Comparison of ENCODE assay signal across 7 cellular contexts in genomic region chr15:40092416-40093223, GRCh38. TPM values are rescaled to one million over a fixed set of nuclear protein-coding genes. Genes with fewer than 3 reads are reported as not detected.
A peak's percentile ranks its signal among the peaks of the same experiment; 100 is the strongest.
DNase-seq lines count a peak whose midpoint lies in the region; ATAC-seq and TF ChIP-seq lines count a peak whose summit lies in the region.

No MANE protein-coding gene starts in this region.

- H3K36me3 ChIP-seq in OCI-LY1 (ENCODE audit: insufficient read depth, low read length) = peaks cover 43% of the 10 kb centered on the region; the same call in 1 of the 2 replicates

- H3K36me3 Mint-ChIP-seq in activated CD4-positive, alpha-beta memory T cell treated with anti-CD3 and anti-CD28 coated beads, Interleukin-2, amount 10 ng/mL, durations not matched to agents 7 days and 5 days (ENCODE audit: low read depth) = peaks cover 8% of the 10 kb centered on the region
- peaks cover 22% of the 10 kb centered on the region for H3K36me3 Mint-ChIP-seq in activated T-helper 1 cell treated with anti-CD3 and anti-CD28 coated beads, Interleukin-12 subunit alpha, Interleukin-12 subunit beta, Interleukin-2, Interleukin-4 antibody, amounts not matched to agents 30 ng/mL and 10 ng/mL and 1 ng/mL, durations not matched to agents 14 hours and 24 hours and 36 hours (ENCODE audit: low read depth)

- DNase-seq in HuH-7 (ENCODE audit: low spot score) = peak; percentile 48
- DNase-seq in foreskin keratinocyte = no peak
- peak; percentile 90 for DNase-seq in skeletal muscle cell (ENCODE audit: low read depth)
- DNase-seq in activated CD4-positive, alpha-beta memory T cell treated with anti-CD3 and anti-CD28 coated beads, Interleukin-2, amount 10 ng/mL, durations not matched to agents 7 days and 5 days = no peak
- no peak for DNase-seq in activated T-helper 1 cell treated with anti-CD3 and anti-CD28 coated beads, Interleukin-12 subunit alpha, Interleukin-12 subunit beta, Interleukin-2, Interleukin-4 antibody, amounts not matched to agents 30 ng/mL and 10 ng/mL and 1 ng/mL, durations not matched to agents 14 hours and 24 hours and 36 hours (ENCODE audit: low spot score)

- no peak overlapping the region for H3K27ac Mint-ChIP-seq in activated CD4-positive, alpha-beta memory T cell treated with anti-CD3 and anti-CD28 coated beads, Interleukin-2, amount 10 ng/mL, durations not matched to agents 7 days and 5 days
- H3K27ac Mint-ChIP-seq in activated T-helper 1 cell treated with anti-CD3 and anti-CD28 coated beads, Interleukin-12 subunit alpha, Interleukin-12 subunit beta, Interleukin-2, Interleukin-4 antibody, amounts not matched to agents 30 ng/mL and 10 ng/mL and 1 ng/mL, durations not matched to agents 14 hours and 24 hours and 36 hours = no peak overlapping the region

- H3K4me1 ChIP-seq in OCI-LY1 (ENCODE audit: insufficient read depth, low read length, severe bottlenecking) (peaks cover 86% of the 10 kb centered on the region), foreskin keratinocyte (peaks cover 6% of the 10 kb centered on the region)

- H3F3A ChIP-seq in OCI-LY1 (ENCODE audit: insufficient read depth, low read length) = 0 out of 2 replicates have a peak, but pooled peaks cover 8% of the 10 kb centered on the region

- peak overlapping the region; percentile 69 for H3K9ac ChIP-seq in OCI-LY1 (ENCODE audit: low read length)

- H3K79me2 ChIP-seq in OCI-LY1 (ENCODE audit: insufficient read depth, low read length) = no peaks in the 10 kb centered on the region

- CTCF ChIA-PET in activated CD4-positive, alpha-beta memory T cell treated with anti-CD3 and anti-CD28 coated beads, Interleukin-2, amount 10 ng/mL, durations not matched to agents 7 days and 5 days (lab: Charles Lee) = interaction anchor here (0.8 kb wide), 1 partner anchor 12 kb away, joined by 3 read pairs; no protein-coding TSS in a partner anchor

- no peaks in the 10 kb centered on the region for H3K9me3 Mint-ChIP-seq in activated CD4-positive, alpha-beta memory T cell treated with anti-CD3 and anti-CD28 coated beads, Interleukin-2, amount 10 ng/mL, durations not matched to agents 7 days and 5 days
- no peaks in the 10 kb centered on the region for H3K9me3 Mint-ChIP-seq in activated T-helper 1 cell treated with anti-CD3 and anti-CD28 coated beads, Interleukin-12 subunit alpha, Interleukin-12 subunit beta, Interleukin-2, Interleukin-4 antibody, amounts not matched to agents 30 ng/mL and 10 ng/mL and 1 ng/mL, durations not matched to agents 14 hours and 24 hours and 36 hours

- intact Hi-C loops in activated T-helper 1 cell treated with anti-CD3 and anti-CD28 coated beads, Interleukin-12 subunit alpha, Interleukin-12 subunit beta, Interleukin-2, Interleukin-4 antibody, amounts not matched to agents 30 ng/mL and 10 ng/mL and 1 ng/mL, durations not matched to agents 14 hours and 24 hours and 36 hours (cut with micrococcal nuclease) = no loop called here

- H3K4me2 ChIP-seq in OCI-LY1 (ENCODE audit: low read length) = peak overlapping the region; percentile 60

- no peak overlapping the region for H2AFZ ChIP-seq in OCI-LY1 (ENCODE audit: low read length)

- peaks cover 38% of the 10 kb centered on the region for H3K4me1 Mint-ChIP-seq in activated CD4-positive, alpha-beta memory T cell treated with anti-CD3 and anti-CD28 coated beads, Interleukin-2, amount 10 ng/mL, durations not matched to agents 7 days and 5 days
- peaks cover 43% of the 10 kb centered on the region for H3K4me1 Mint-ChIP-seq in activated T-helper 1 cell treated with anti-CD3 and anti-CD28 coated beads, Interleukin-12 subunit alpha, Interleukin-12 subunit beta, Interleukin-2, Interleukin-4 antibody, amounts not matched to agents 30 ng/mL and 10 ng/mL and 1 ng/mL, durations not matched to agents 14 hours and 24 hours and 36 hours (ENCODE audit: low read depth)

- no peak overlapping the region for H3K4me3 Mint-ChIP-seq in activated CD4-positive, alpha-beta memory T cell treated with anti-CD3 and anti-CD28 coated beads, Interleukin-2, amount 10 ng/mL, durations not matched to agents 7 days and 5 days
- no peak overlapping the region for H3K4me3 Mint-ChIP-seq in activated T-helper 1 cell treated with anti-CD3 and anti-CD28 coated beads, Interleukin-12 subunit alpha, Interleukin-12 subunit beta, Interleukin-2, Interleukin-4 antibody, amounts not matched to agents 30 ng/mL and 10 ng/mL and 1 ng/mL, durations not matched to agents 14 hours and 24 hours and 36 hours

- ATAC-seq in foreskin keratinocyte (peak; percentile 6), GM18520 (IDR thresholded peaks at IDR 0.05; ENCODE audit: unreplicated experiment) (no peak)

- H3K9me3 ChIP-seq in OCI-LY1 (ENCODE audit: low read length) = no peaks in the 10 kb centered on the region

- H4K20me1 ChIP-seq in OCI-LY1 (ENCODE audit: insufficient read depth, low read length) = no peaks in the 10 kb centered on the region

- H3K9me2 ChIP-seq in OCI-LY1 (ENCODE audit: low read depth, low read length) = no peaks in the 10 kb centered on the region

- TF ChIP-seq CTCF in OCI-LY1 (IDR thresholded peaks at IDR 0.05; ENCODE audit: low read length) (no peak), foreskin keratinocyte (conservative IDR thresholded peaks at IDR 0.05) (no peak)

- peak overlapping the region; percentile 99 for H3K27ac ChIP-seq in OCI-LY1 (ENCODE audit: low read depth, low read length, poor library complexity, severe bottlenecking)
- H3K27ac ChIP-seq in foreskin keratinocyte = no peak overlapping the region

- POLR2A ChIA-PET in activated CD4-positive, alpha-beta memory T cell treated with anti-CD3 and anti-CD28 coated beads, Interleukin-2, amount 10 ng/mL, durations not matched to agents 7 days and 5 days (lab: Charles Lee) = interaction anchor here (1.2 kb wide), 1 partner anchor 16 kb away, joined by 3 read pairs; the partner anchor contains the start of gene BMF

- H3K4me3 ChIP-seq in OCI-LY1 (ENCODE audit: low read depth, low read length, poor library complexity, severe bottlenecking) = peak overlapping the region; percentile 17
- no peak overlapping the region for H3K4me3 ChIP-seq in skeletal muscle cell (ENCODE audit: low read depth, low read length)

- H3K27me3 ChIP-seq in OCI-LY1 (ENCODE audit: insufficient read depth, low read length) (no peaks in the 10 kb centered on the region), foreskin keratinocyte (no peaks in the 10 kb centered on the region)

- H3K27me3 Mint-ChIP-seq in activated CD4-positive, alpha-beta memory T cell treated with anti-CD3 and anti-CD28 coated beads, Interleukin-2, amount 10 ng/mL, durations not matched to agents 7 days and 5 days = no peaks in the 10 kb centered on the region
- H3K27me3 Mint-ChIP-seq in activated T-helper 1 cell treated with anti-CD3 and anti-CD28 coated beads, Interleukin-12 subunit alpha, Interleukin-12 subunit beta, Interleukin-2, Interleukin-4 antibody, amounts not matched to agents 30 ng/mL and 10 ng/mL and 1 ng/mL, durations not matched to agents 14 hours and 24 hours and 36 hours (ENCODE audit: insufficient read depth) = no peaks in the 10 kb centered on the region

RNA-seq across cellular contexts. Expression of gene BMF, which starts 16.1 kb away (rescaled TPM):
- 0.07 and 0.34 TPM in 2 replicates for total RNA-seq in foreskin keratinocyte
- polyA plus RNA-seq in foreskin keratinocyte = 0.07 and 0.22 TPM in 2 replicates
- 10 to 100 TPM; 25.7 to 30.2 TPM for total RNA-seq in activated CD4-positive, alpha-beta memory T cell treated with anti-CD3 and anti-CD28 coated beads, Interleukin-2, amount 10 ng/mL, durations not matched to agents 7 days and 5 days
- total RNA-seq in activated T-helper 1 cell treated with anti-CD3 and anti-CD28 coated beads, Interleukin-12 subunit alpha, Interleukin-12 subunit beta, Interleukin-2, Interleukin-4 antibody, amounts not matched to agents 30 ng/mL and 10 ng/mL and 1 ng/mL, durations not matched to agents 14 hours and 24 hours and 36 hours = 10.1 and 16.5 TPM in 2 replicates

RNA-seq across cellular contexts. Expression of gene SRP14, which starts 53.6 kb away (rescaled TPM):
- total RNA-seq in foreskin keratinocyte = 136 and 141 TPM in 2 replicates
- 403 and 413 TPM in 2 replicates for polyA plus RNA-seq in foreskin keratinocyte
- total RNA-seq in activated CD4-positive, alpha-beta memory T cell treated with anti-CD3 and anti-CD28 coated beads, Interleukin-2, amount 10 ng/mL, durations not matched to agents 7 days and 5 days = 100 to 1,000 TPM; 150 to 153 TPM
- 144 and 147 TPM in 2 replicates for total RNA-seq in activated T-helper 1 cell treated with anti-CD3 and anti-CD28 coated beads, Interleukin-12 subunit alpha, Interleukin-12 subunit beta, Interleukin-2, Interleukin-4 antibody, amounts not matched to agents 30 ng/mL and 10 ng/mL and 1 ng/mL, durations not matched to agents 14 hours and 24 hours and 36 hours

Comparison
In these comparisons a context has a peak if more than half of its experiments do, and no peak if none do; other contexts are left out.
1. DNase-seq: peak in HuH-7 (single experiment) and skeletal muscle cell (single experiment); none in foreskin keratinocyte (0 of 2), activated CD4-positive, alpha-beta memory T cell treated with anti-CD3 and anti-CD28 coated beads, Interleukin-2, amount 10 ng/mL, durations not matched to agents 7 days and 5 days (single experiment) and activated T-helper 1 cell treated with anti-CD3 and anti-CD28 coated beads, Interleukin-12 subunit alpha, Interleukin-12 subunit beta, Interleukin-2, Interleukin-4 antibody, amounts not matched to agents 30 ng/mL and 10 ng/mL and 1 ng/mL, durations not matched to agents 14 hours and 24 hours and 36 hours (single experiment).